14 cellular contexts compared by ENCODE assay signal in genomic region chr4:7190668-7191545, GRCh38.
"Had no signal": no experiment of that assay in that cellular context is flagged by ENCODE, and none has a peak within 500 bp of the region (broad histone marks: within the 10 kb centered on the region; RNA-seq: fewer than 3 reads in every experiment).

No MANE protein-coding gene starts in this region.

- H3K4me1 Mint-ChIP-seq: activated CD4-positive, alpha-beta T cell treated with anti-CD3 and anti-CD28 coated beads for 36 hours had no signal

- H3K9me3 Mint-ChIP-seq: activated CD8-positive, alpha-beta T cell treated with anti-CD3 and anti-CD28 coated beads for 36 hours; activated naive CD4-positive, alpha-beta T cell treated with anti-CD3 and anti-CD28 coated beads, Interleukin-2, amount 50 U/mL, for 72 hours had no signal

- ATAC-seq: activated CD4-positive, alpha-beta T cell treated with anti-CD3 and anti-CD28 coated beads for 36 hours; activated CD8-positive, alpha-beta T cell treated with anti-CD3 and anti-CD28 coated beads for 36 hours; activated naive CD4-positive, alpha-beta T cell treated with anti-CD3 and anti-CD28 coated beads, Interleukin-2, amount 50 U/mL, for 72 hours; foreskin keratinocyte; left lobe of liver had no signal

- H3K36me3 Mint-ChIP-seq: activated naive CD4-positive, alpha-beta T cell treated with anti-CD3 and anti-CD28 coated beads, Interleukin-2, amount 50 U/mL, for 72 hours; neural progenitor cell had no signal

- H3K4me3 Mint-ChIP-seq: activated CD4-positive, alpha-beta T cell treated with anti-CD3 and anti-CD28 coated beads for 36 hours; activated CD8-positive, alpha-beta T cell treated with anti-CD3 and anti-CD28 coated beads for 36 hours had no signal

- H3K27ac Mint-ChIP-seq: activated CD4-positive, alpha-beta T cell treated with anti-CD3 and anti-CD28 coated beads for 36 hours; activated CD8-positive, alpha-beta T cell treated with anti-CD3 and anti-CD28 coated beads for 36 hours; neural progenitor cell had no signal

- DNase-seq: activated CD4-positive, alpha-beta T cell treated with anti-CD3 and anti-CD28 coated beads for 36 hours; activated CD8-positive, alpha-beta T cell treated with anti-CD3 and anti-CD28 coated beads for 36 hours; amniotic stem cell; brain microvascular endothelial cell; foreskin keratinocyte; mesenchymal stem cell; SJCRH30; stimulated activated CD4-positive, alpha-beta T cell treated with anti-CD3 and anti-CD28 coated beads, Interleukin-2, amount 100 ng/mL, for 24 hours; stimulated activated naive CD4-positive, alpha-beta T cell; substantia nigra; T-helper 9 cell had no signal
